In the genomic region with DNA sequence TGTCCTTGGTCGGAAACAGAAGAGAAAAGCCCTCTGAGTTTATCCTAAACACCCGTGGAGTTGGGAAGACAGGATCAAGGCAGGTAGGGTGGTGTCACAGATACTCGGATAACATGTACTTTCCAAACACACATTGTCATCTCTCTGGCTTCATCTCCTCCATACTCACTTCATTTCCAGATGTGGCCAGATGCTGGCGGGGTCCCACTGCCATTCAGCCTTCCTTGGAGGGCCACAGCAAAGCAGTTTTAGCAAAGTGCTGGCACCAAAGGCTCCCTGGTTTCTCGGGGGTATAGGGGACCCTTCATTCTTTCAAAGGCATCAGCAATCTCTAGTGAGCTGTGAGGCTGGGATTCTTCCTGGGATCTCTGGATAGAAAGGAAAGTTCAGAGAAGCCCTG, we compare ENCODE assay signal across 27 cellular contexts.
"Had no signal": no experiment of that assay in that cellular context is flagged by ENCODE, and none has a peak within 500 bp of the region (broad histone marks: within the 10 kb centered on the region; RNA-seq: fewer than 3 reads in every experiment).

No MANE protein-coding gene starts in this region.

- ATAC-seq: activated naive CD4-positive, alpha-beta T cell treated with anti-CD3 and anti-CD28 coated beads, Interleukin-2, amount 50 U/mL, for 72 hours; activated T-cell treated with anti-CD3 and anti-CD28 coated beads, Interleukin-2, amount 50 U/mL, for 72 hours; effector memory CD8-positive, alpha-beta T cell; gastroesophageal sphincter; T-helper 17 cell; WTC11 had no signal

- H3K27me3 ChIP-seq: brain microvascular endothelial cell had no signal

- H3K27ac ChIP-seq: brain microvascular endothelial cell, esophagus muscularis mucosa, gastroesophageal sphincter had no signal

- DNase-seq: activated CD4-positive, alpha-beta memory T cell treated with anti-CD3 and anti-CD28 coated beads, Interleukin-2, amount 10 ng/mL, durations not matched to agents 7 days and 5 days; activated CD4-positive, alpha-beta T cell treated with anti-CD3 and anti-CD28 coated beads for 1 hour; activated CD4-positive, alpha-beta T cell treated with anti-CD3 and anti-CD28 coated beads for 4 hours; activated CD4-positive, alpha-beta T cell treated with anti-CD3 and anti-CD28 coated beads, Interleukin-2, amount 10 ng/mL, durations not matched to agents 7 days and 5 days; activated CD4-positive, alpha-beta T cell treated with anti-CD3 and anti-CD28 coated beads, Interleukin-2, amount 50 U/mL, for 4 hours; activated CD8-positive, alpha-beta memory T cell treated with anti-CD3 and anti-CD28 coated beads, Interleukin-2, amount 50 U/mL, for 48 hours; activated gamma-delta T cell; activated naive CD4-positive, alpha-beta T cell; activated naive CD8-positive, alpha-beta T cell treated with anti-CD3 and anti-CD28 coated beads, Interleukin-2, amount 10 ng/mL, durations not matched to agents 7 days and 5 days; activated T-cell treated with anti-CD3 and anti-CD28 coated beads for 4 hours; activated T-cell treated with anti-CD3 and anti-CD28 coated beads, Interleukin-2, amount 50 U/mL, for 24 hours; activated T-cell treated with anti-CD3 and anti-CD28 coated beads, Interleukin-2, amount 50 U/mL, for 72 hours; anterior cingulate cortex; brain microvascular endothelial cell; caudate nucleus; cortex of kidney; dermis blood vessel endothelial cell; effector CD4-positive, alpha-beta T cell; effector memory CD8-positive, alpha-beta T cell; erythroblast; foreskin melanocyte; T-helper 1 cell; T-helper 17 cell had no signal

- H3K4me3 ChIP-seq: esophagus muscularis mucosa, gastroesophageal sphincter had no signal

- H3K4me1 ChIP-seq: esophagus muscularis mucosa, gastroesophageal sphincter had no signal

- H3K36me3 ChIP-seq: brain microvascular endothelial cell, esophagus muscularis mucosa, gastroesophageal sphincter had no signal
